In genomic region chr11:119298726-119299125, GRCh38 we compare ENCODE assay signal across 26 cellular contexts. TPM values are rescaled to one million over a fixed set of nuclear protein-coding genes. Genes with fewer than 3 reads are reported as not detected.
A peak's percentile ranks its signal among the peaks of the same experiment; 100 is the strongest.
DNase-seq lines count a peak whose midpoint lies in the region; ATAC-seq and TF ChIP-seq lines count a peak whose summit lies in the region.
"Had no signal": no experiment of that assay in that cellular context is flagged by ENCODE, and none has a peak within 500 bp of the region (broad histone marks: within the 10 kb centered on the region; RNA-seq: fewer than 3 reads in every experiment).

No MANE protein-coding gene starts in this region.

- no peak for TF ChIP-seq POLR2A in esophagus squamous epithelium (IDR thresholded peaks at IDR 0.05)

- H3K27me3 ChIP-seq in adipocyte (replicated peaks; ENCODE audit: control insufficient read depth, insufficient read depth, low read length), result no peaks in the 10 kb centered on the region
- no peaks in the 10 kb centered on the region for H3K27me3 ChIP-seq in esophagus squamous epithelium
- H3K27me3 ChIP-seq in skeletal muscle tissue (ENCODE audit: control insufficient read depth in 3 of 3, insufficient read depth in 3 of 3, low read length in 3 of 3), result no peaks in the 10 kb centered on the region
- H3K27me3 ChIP-seq: MG63, testis had no signal

- peak overlapping the region in 3 of 4 donors; percentile 18 to 47 (median 26) for H3K27ac ChIP-seq in esophagus squamous epithelium
- peak overlapping the region; percentile 81 for H3K27ac ChIP-seq in skeletal muscle tissue (ENCODE audit: low read depth, low read length)
- H3K27ac ChIP-seq: RWPE1 had no signal

- peaks cover 42% of the 10 kb centered on the region for H3K4me1 ChIP-seq in adipocyte (ENCODE audit: control insufficient read depth, insufficient read depth, low read length)
- H3K4me1 ChIP-seq in esophagus squamous epithelium, result peaks cover 0 to 22% (median 7%) of the 10 kb centered on the region in 3 donors
- peaks cover 41 to 66% (median 54%) of the 10 kb centered on the region in 3 donors for H3K4me1 ChIP-seq in skeletal muscle tissue (ENCODE audit: control insufficient read depth in 3 of 3, insufficient read depth in 3 of 3, low read length in 3 of 3)
- H3K4me1 ChIP-seq: testis had no signal

- ATAC-seq in stimulated activated memory B cell treated with anti-CD40 and anti-IgM and Interleukin-4, amounts not matched to agents 10 μg/mL and 1 μg/mL and 100 μg/mL, for 72 hours, result no peak
- ATAC-seq in natural killer cell (no peak), HG03097 (IDR thresholded peaks at IDR 0.05; ENCODE audit: low FRiP score, unreplicated experiment) (no peak)
- ATAC-seq: activated T-cell treated with anti-CD3 and anti-CD28 coated beads, Interleukin-2, amount 50 U/mL, for 72 hours; T-helper 17 cell had no signal

- 75 to 82% methylated on average over 2 of the region's 2 CpGs for WGBS in esophagus squamous epithelium, 2 donors

- H3K4me3 ChIP-seq in adipocyte (ENCODE audit: low read length), result no peak overlapping the region
- H3K4me3 ChIP-seq in esophagus squamous epithelium, result no peak overlapping the region
- peak overlapping the region in 1 of 3 donors; percentile 10 for H3K4me3 ChIP-seq in skeletal muscle tissue (ENCODE audit: low read length in 3 of 3)
- H3K4me3 ChIP-seq: MG63, testis had no signal

- intact Hi-C loops in esophagus squamous epithelium (cut with DNase I) (loop anchor here (10.0 kb wide), 1 partner anchor 94 kb away; the partner anchor contains the start of gene CBL), natural killer cell (cut with micrococcal nuclease) (no loop called here)

- no peaks in the 10 kb centered on the region for H3K27me3 Mint-ChIP-seq in stimulated activated memory B cell treated with anti-CD40 and anti-IgM and Interleukin-4, amounts not matched to agents 10 μg/mL and 1 μg/mL and 100 μg/mL, for 72 hours
- no peaks in the 10 kb centered on the region for H3K27me3 Mint-ChIP-seq in natural killer cell (ENCODE audit: low read depth in 2 of 2)
- H3K27me3 Mint-ChIP-seq: T-helper 17 cell had no signal

- H3K9me3 Mint-ChIP-seq in stimulated activated memory B cell treated with anti-CD40 and anti-IgM and Interleukin-4, amounts not matched to agents 10 μg/mL and 1 μg/mL and 100 μg/mL, for 72 hours, result no peaks in the 10 kb centered on the region
- no peaks in the 10 kb centered on the region for H3K9me3 Mint-ChIP-seq in natural killer cell
- H3K9me3 Mint-ChIP-seq: activated naive CD4-positive, alpha-beta T cell treated with anti-CD3 and anti-CD28 coated beads for 36 hours; activated T-cell treated with anti-CD3 and anti-CD28 coated beads, Interleukin-2, amount 50 U/mL, for 72 hours; CD14-positive monocyte had no signal

- no peaks in the 10 kb centered on the region for H3K4me1 Mint-ChIP-seq in stimulated activated memory B cell treated with anti-CD40 and anti-IgM and Interleukin-4, amounts not matched to agents 10 μg/mL and 1 μg/mL and 100 μg/mL, for 72 hours
- no peaks in the 10 kb centered on the region for H3K4me1 Mint-ChIP-seq in natural killer cell
- H3K4me1 Mint-ChIP-seq: CD14-positive monocyte had no signal

- H3K9me3 ChIP-seq in adipocyte (ENCODE audit: control insufficient read depth, low read length) (no peaks in the 10 kb centered on the region), esophagus squamous epithelium (no peaks in the 10 kb centered on the region), skeletal muscle tissue (ENCODE audit: control insufficient read depth in 3 of 3, low read length in 3 of 3) (no peaks in the 10 kb centered on the region)
- H3K9me3 ChIP-seq: MG63, SK-N-SH, testis had no signal

- H3K36me3 ChIP-seq in adipocyte (ENCODE audit: control insufficient read depth, insufficient read depth, low read length, severe bottlenecking) (peaks cover 69% of the 10 kb centered on the region), esophagus squamous epithelium (peaks cover 6 to 83% (median 14%) of the 10 kb centered on the region in 3 donors), skeletal muscle tissue (ENCODE audit: control insufficient read depth in 3 of 3, insufficient read depth in 3 of 3, low read length in 3 of 3) (peaks cover 0 to 25% (median 0%) of the 10 kb centered on the region in 3 donors)

- peaks cover 60% of the 10 kb centered on the region for H3K36me3 Mint-ChIP-seq in stimulated activated memory B cell treated with anti-CD40 and anti-IgM and Interleukin-4, amounts not matched to agents 10 μg/mL and 1 μg/mL and 100 μg/mL, for 72 hours
- peaks cover 20% of the 10 kb centered on the region for H3K36me3 Mint-ChIP-seq in natural killer cell

- DNase-seq in adipocyte (ENCODE audit: low read depth) (no peak), esophagus squamous epithelium (lab: John Stamatoyannopoulos, UW) (no peak), medulla oblongata (ENCODE audit: extremely low spot score) (peak; percentile 28), natural killer cell (no peak)
- DNase-seq: activated CD4-positive, alpha-beta T cell treated with anti-CD3 and anti-CD28 coated beads for 48 hours; activated naive CD4-positive, alpha-beta T cell treated with anti-CD3 and anti-CD28 coated beads for 36 hours; activated T-cell treated with anti-CD3 and anti-CD28 coated beads, Interleukin-2, amount 50 U/mL, for 72 hours; Calu3; central memory CD4-positive, alpha-beta T cell; HCEC 1CT; MG63; NCI-H1417; NCI-H2081 treated with DMSO at 0.1 percent for 48 hours; NCI-H345; NCI-H774; SK-N-SH; T-helper 17 cell; testis had no signal

- H3K4me3 Mint-ChIP-seq in stimulated activated memory B cell treated with anti-CD40 and anti-IgM and Interleukin-4, amounts not matched to agents 10 μg/mL and 1 μg/mL and 100 μg/mL, for 72 hours, result no peak overlapping the region
- no peak overlapping the region for H3K4me3 Mint-ChIP-seq in natural killer cell
- H3K4me3 Mint-ChIP-seq: activated naive CD4-positive, alpha-beta T cell treated with anti-CD3 and anti-CD28 coated beads for 36 hours; activated T-cell treated with anti-CD3 and anti-CD28 coated beads, Interleukin-2, amount 50 U/mL, for 72 hours; CD14-positive monocyte; T-helper 17 cell had no signal

- H3K27ac Mint-ChIP-seq in stimulated activated memory B cell treated with anti-CD40 and anti-IgM and Interleukin-4, amounts not matched to agents 10 μg/mL and 1 μg/mL and 100 μg/mL, for 72 hours, result no peak overlapping the region
- H3K27ac Mint-ChIP-seq in natural killer cell, result no peak overlapping the region
- H3K27ac Mint-ChIP-seq: activated naive CD4-positive, alpha-beta T cell treated with anti-CD3 and anti-CD28 coated beads for 36 hours; activated T-cell treated with anti-CD3 and anti-CD28 coated beads, Interleukin-2, amount 50 U/mL, for 72 hours; T-helper 17 cell had no signal

- TF ChIP-seq CTCF in esophagus squamous epithelium (IDR thresholded peaks at IDR 0.05), result no peak
- no peak for TF ChIP-seq CTCF in natural killer cell (IDR thresholded peaks at IDR 0.05)

- H3K9ac ChIP-seq in adipocyte (ENCODE audit: low read length), result peak overlapping the region; percentile 2
- H3K9ac ChIP-seq in skeletal muscle tissue (ENCODE audit: low read depth in 1 of 3, low read length in 3 of 3), result no peak overlapping the region
- H3K9ac ChIP-seq: SK-N-SH had no signal

RNA-seq across cellular contexts. Expression of gene MCAM, which starts 18.2 kb away (rescaled TPM):
- total RNA-seq in esophagus squamous epithelium (100 to 1,000 TPM in 2 of 4 donors, 10 to 100 TPM in 2; 20.8 to 169 (median 80.9) TPM), skeletal muscle tissue (120 TPM), natural killer cell (1 to 10 TPM in 1 of 3 donors, under 1 TPM in 2; 0.11 to 2.0 (median 0.19) TPM)

RNA-seq across cellular contexts. Expression of gene RNF26, which starts 35.6 kb away (rescaled TPM):
- total RNA-seq in esophagus squamous epithelium (10 to 100 TPM; 10.5 to 17.9 (median 12.2) TPM), skeletal muscle tissue (2.1 TPM), natural killer cell (10 to 100 TPM; 18.0 to 21.8 (median 18.1) TPM)

RNA-seq across cellular contexts. Expression of gene C1QTNF5, which starts 42.0 kb away (rescaled TPM):
- total RNA-seq in esophagus squamous epithelium (10 to 100 TPM in 2 of 4 donors, 1 to 10 TPM in 2; 5.3 to 18.8 (median 10.3) TPM), skeletal muscle tissue (17.2 TPM), natural killer cell (not detected)
- total RNA-seq: activated naive CD4-positive, alpha-beta T cell treated with anti-CD3 and anti-CD28 coated beads for 36 hours; activated T-cell treated with anti-CD3 and anti-CD28 coated beads, Interleukin-2, amount 50 U/mL, for 72 hours; Calu3; T-helper 17 cell had no signal

RNA-seq across cellular contexts. Expression of gene MFRP, which starts 47.8 kb away (rescaled TPM):
- total RNA-seq in esophagus squamous epithelium, result not detected
- total RNA-seq in skeletal muscle tissue, result not detected
- total RNA-seq in natural killer cell, result not detected
- total RNA-seq: activated naive CD4-positive, alpha-beta T cell treated with anti-CD3 and anti-CD28 coated beads for 36 hours; activated T-cell treated with anti-CD3 and anti-CD28 coated beads, Interleukin-2, amount 50 U/mL, for 72 hours; Calu3; fibroblast of villous mesenchyme; liver; posterior vena cava; T-helper 17 cell; testis had no signal

Comparison
In these comparisons a context has a peak if more than half of its experiments do, and no peak if none do; other contexts are left out.
1. RNA of gene MCAM, which starts 18.2 kb away (total RNA-seq): 120 TPM in skeletal muscle tissue (single experiment) and 20.8 to 169 TPM in esophagus squamous epithelium; 0.11 to 2.0 TPM in natural killer cell; every median in the first group is over 4 times any median in the second.
2. RNA of gene C1QTNF5, which starts 42.0 kb away (total RNA-seq): 17.2 TPM in skeletal muscle tissue (single experiment) and 5.3 to 18.8 TPM in esophagus squamous epithelium; not detected in natural killer cell; every median in the first group is over 4 times any median in the second.